Comparison of ENCODE assay signal across 2 cellular contexts in genomic region chr4:168503652-168504362, GRCh38.
TF ChIP-seq lines count a peak whose summit lies in the region.

No MANE protein-coding gene starts in this region.

TF ChIP-seq in K562, 482 proteins besides CTCF, POLR2A, EP300 and RAD21:
- TF ChIP-seq TSC22D4 (tag; IDR thresholded peaks at IDR 0.05) (no peak), CEBPG (CRISPR knock-in tag; IDR thresholded peaks at IDR 0.05) (no peak), CEBPG (tag; conservative IDR thresholded peaks at IDR 0.05 in 1 of 2, IDR thresholded peaks at IDR 0.05 in 1 of 2) (peak; percentile 12 to 36; a peak in 1 of 4 replicates), CEBPB (tag; IDR thresholded peaks at IDR 0.05) (peak; percentile 16; the same call in 1 of the 2 replicates)

TF ChIP-seq in SK-N-SH treated with all-trans-retinoic acid at 6 μM for 48 hours, 23 proteins besides CTCF, POLR2A, EP300 and RAD21:
- TF ChIP-seq GLIS3 (CRISPR knock-in tag; IDR thresholded peaks at IDR 0.05) (no peak), ARNTL (CRISPR knock-in tag; IDR thresholded peaks at IDR 0.05; ENCODE audit: borderline replicate concordance, low read depth) (no peak), TOX (CRISPR knock-in tag; IDR thresholded peaks at IDR 0.05; ENCODE audit: borderline replicate concordance) (no peak), ZC3H10 (CRISPR knock-in tag; IDR thresholded peaks at IDR 0.05) (no peak), TCF4 (CRISPR knock-in tag; IDR thresholded peaks at IDR 0.05; ENCODE audit: borderline replicate concordance) (no peak), POU6F1 (CRISPR knock-in tag; IDR thresholded peaks at IDR 0.05; ENCODE audit: borderline replicate concordance, low read depth) (no peak), ZNF70 (CRISPR knock-in tag; IDR thresholded peaks at IDR 0.05) (no peak), ZFP3 (CRISPR knock-in tag; IDR thresholded peaks at IDR 0.05) (no peak), ZFP30 (CRISPR knock-in tag; IDR thresholded peaks at IDR 0.05) (no peak), ISL1 (CRISPR knock-in tag; IDR thresholded peaks at IDR 0.05) (no peak), CREB5 (CRISPR knock-in tag; IDR thresholded peaks at IDR 0.05; ENCODE audit: low read depth) (no peak), ZNF8 (CRISPR knock-in tag; IDR thresholded peaks at IDR 0.05) (no peak), CSDC2 (CRISPR knock-in tag; IDR thresholded peaks at IDR 0.05) (no peak), SNAI2 (CRISPR knock-in tag; IDR thresholded peaks at IDR 0.05) (no peak)
